Comparison of ENCODE assay signal across 1 cellular context in genomic region chr11:75627879-75628668, GRCh38.
TF ChIP-seq lines count a peak whose summit lies in the region.

No MANE protein-coding gene starts in this region.

TF ChIP-seq in GM23338, 12 proteins besides CTCF, POLR2A, EP300 and RAD21 (continued from another document):
- TF ChIP-seq ZNF462 (CRISPR knock-in tag; IDR thresholded peaks at IDR 0.05): no peak
- no peak for TF ChIP-seq EZH2phosphoT487 (IDR thresholded peaks at IDR 0.05; ENCODE audit: unreplicated experiment)
